In the genomic region with DNA sequence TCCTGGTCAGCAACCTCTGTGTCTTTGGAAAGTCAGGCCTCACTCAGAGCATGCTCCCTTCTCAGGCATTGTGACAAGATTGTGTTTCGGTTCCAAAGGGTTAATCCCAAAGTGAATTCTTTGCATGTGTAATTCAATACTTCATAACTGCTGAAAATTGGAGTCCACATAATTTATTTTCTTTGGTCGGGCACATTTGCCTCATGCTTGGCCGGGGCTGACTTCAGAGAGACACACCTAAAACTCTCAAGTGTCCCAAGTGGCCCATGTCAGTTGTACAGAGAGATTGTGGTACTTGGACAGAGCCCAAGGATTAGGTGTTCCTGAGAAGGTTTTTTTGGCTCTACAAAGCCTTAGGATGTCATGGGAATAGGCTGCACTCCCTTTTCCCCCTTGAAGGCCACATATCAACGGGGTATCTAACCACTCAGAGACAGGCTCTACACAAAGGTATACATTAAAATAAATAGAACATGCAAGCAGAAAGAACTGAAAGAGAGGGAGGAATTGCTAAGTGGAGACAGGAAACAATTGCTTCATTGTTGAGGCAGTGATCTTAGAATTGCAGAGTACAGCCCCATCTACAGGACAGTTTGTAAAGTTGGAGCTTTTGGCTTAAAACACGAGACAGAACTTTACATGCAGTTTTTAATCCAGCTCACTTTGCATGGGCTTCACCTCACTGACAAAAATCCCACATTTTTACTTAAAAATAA, we compare ENCODE assay signal across 1 cellular context.
TF ChIP-seq lines count a peak whose summit lies in the region.

No MANE protein-coding gene starts in this region.

TF ChIP-seq in HepG2, 621 proteins besides CTCF, POLR2A, EP300 and RAD21 (continued from another document and continues in another):
- TF ChIP-seq, protein P1, sequence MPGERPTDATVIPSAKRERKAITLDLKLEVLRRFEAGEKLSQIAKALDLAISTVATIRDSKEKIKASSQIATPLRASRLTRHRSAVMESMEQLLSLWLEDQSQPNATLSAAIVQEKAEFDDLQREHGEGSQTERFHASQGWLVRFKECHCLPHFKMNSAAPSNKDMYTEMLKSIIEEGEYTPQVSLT (CRISPR knock-in tag; IDR thresholded peaks at IDR 0.05; ENCODE audit: borderline replicate concordance, low read depth), result no peak
- TF ChIP-seq IRF2 (CRISPR knock-in tag; IDR thresholded peaks at IDR 0.05) (no peak), SNAPC2 (CRISPR knock-in tag; IDR thresholded peaks at IDR 0.05) (no peak), NR3C1 (CRISPR knock-in tag; IDR thresholded peaks at IDR 0.05) (no peak), ZNF598 (CRISPR knock-in tag; IDR thresholded peaks at IDR 0.05; ENCODE audit: borderline replicate concordance) (no peak), NFKBIZ (CRISPR knock-in tag; IDR thresholded peaks at IDR 0.05) (no peak), ZNF883 (CRISPR knock-in tag; IDR thresholded peaks at IDR 0.05; ENCODE audit: not compliant biosample characterization) (no peak), ZNF234 (CRISPR knock-in tag; conservative IDR thresholded peaks at IDR 0.05) (no peak), ADNP (CRISPR knock-in tag; IDR thresholded peaks at IDR 0.05) (no peak), ZNF773 (CRISPR knock-in tag; IDR thresholded peaks at IDR 0.05; ENCODE audit: borderline replicate concordance) (no peak), MATR3 (CRISPR knock-in tag; IDR thresholded peaks at IDR 0.05) (no peak), PLRG1 (conservative IDR thresholded peaks at IDR 0.05) (no peak), SOX13 (IDR thresholded peaks at IDR 0.05) (0 out of 2 replicates have a peak, but pooled peaks have one; percentile 60), SOX13 (CRISPR knock-in tag; conservative IDR thresholded peaks at IDR 0.05 in 1 of 2, IDR thresholded peaks at IDR 0.05 in 1 of 2) (peak in 1 of 2 experiments; percentile 86; a peak in 2 of 4 replicates), FOXA3 (CRISPR knock-in tag; IDR thresholded peaks at IDR 0.05) (peak; percentile 40; the same call in 1 of the 2 replicates), ZBTB38 (CRISPR knock-in tag; IDR thresholded peaks at IDR 0.05) (no peak), MZF1 (CRISPR knock-in tag; IDR thresholded peaks at IDR 0.05; ENCODE audit: borderline replicate concordance) (no peak), KLF16 (CRISPR knock-in tag; IDR thresholded peaks at IDR 0.05) (no peak), ZNF83 (CRISPR knock-in tag; IDR thresholded peaks at IDR 0.05; ENCODE audit: borderline replicate concordance) (no peak), ZNF530 (CRISPR knock-in tag; IDR thresholded peaks at IDR 0.05; ENCODE audit: low read depth) (no peak), POLR2AphosphoS2 (IDR thresholded peaks at IDR 0.05; ENCODE audit: low read depth, low read length) (no peak), RARA (CRISPR knock-in tag; IDR thresholded peaks at IDR 0.05) (no peak), ZFP82 (CRISPR knock-in tag; IDR thresholded peaks at IDR 0.05; ENCODE audit: borderline replicate concordance) (no peak), ZNF251 (CRISPR knock-in tag; IDR thresholded peaks at IDR 0.05) (no peak), NFIB (CRISPR knock-in tag; IDR thresholded peaks at IDR 0.05; ENCODE audit: borderline replicate concordance) (no peak), ZNF850 (CRISPR knock-in tag; conservative IDR thresholded peaks at IDR 0.05) (no peak), ZNF441 (CRISPR knock-in tag; IDR thresholded peaks at IDR 0.05; ENCODE audit: borderline replicate concordance) (0 out of 2 replicates have a peak, but pooled peaks have one; percentile 47), TGIF2 (CRISPR knock-in tag; IDR thresholded peaks at IDR 0.05) (no peak), ZNF468 (CRISPR knock-in tag; IDR thresholded peaks at IDR 0.05) (no peak)
- TF ChIP-seq, protein P2, sequence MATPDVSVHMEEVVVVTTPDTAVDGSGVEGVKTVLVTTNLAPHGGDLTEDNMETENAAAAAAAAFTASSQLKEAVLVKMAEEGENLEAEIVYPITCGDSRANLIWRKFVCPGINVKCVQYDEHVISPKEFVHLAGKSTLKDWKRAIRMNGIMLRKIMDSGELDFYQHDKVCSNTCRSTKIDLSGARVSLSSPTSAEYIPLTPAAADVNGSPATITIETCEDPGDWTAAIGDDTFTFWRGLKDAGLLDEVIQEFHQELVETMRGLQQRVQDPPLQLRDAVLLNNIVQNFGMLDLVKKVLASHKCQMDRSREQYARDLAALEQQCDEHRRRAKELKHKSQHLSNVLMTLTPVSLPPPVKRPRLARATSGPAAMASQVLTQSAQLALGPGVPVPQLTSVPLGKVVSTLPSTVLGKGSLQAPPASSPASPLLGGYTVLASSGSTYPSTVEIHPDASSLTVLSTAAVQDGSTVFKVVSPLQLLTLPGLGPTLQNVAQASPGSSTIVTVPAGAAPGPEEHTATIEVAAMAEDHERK (CRISPR knock-in tag; IDR thresholded peaks at IDR 0.05; ENCODE audit: low read depth), result no peak
- TF ChIP-seq, protein P3, sequence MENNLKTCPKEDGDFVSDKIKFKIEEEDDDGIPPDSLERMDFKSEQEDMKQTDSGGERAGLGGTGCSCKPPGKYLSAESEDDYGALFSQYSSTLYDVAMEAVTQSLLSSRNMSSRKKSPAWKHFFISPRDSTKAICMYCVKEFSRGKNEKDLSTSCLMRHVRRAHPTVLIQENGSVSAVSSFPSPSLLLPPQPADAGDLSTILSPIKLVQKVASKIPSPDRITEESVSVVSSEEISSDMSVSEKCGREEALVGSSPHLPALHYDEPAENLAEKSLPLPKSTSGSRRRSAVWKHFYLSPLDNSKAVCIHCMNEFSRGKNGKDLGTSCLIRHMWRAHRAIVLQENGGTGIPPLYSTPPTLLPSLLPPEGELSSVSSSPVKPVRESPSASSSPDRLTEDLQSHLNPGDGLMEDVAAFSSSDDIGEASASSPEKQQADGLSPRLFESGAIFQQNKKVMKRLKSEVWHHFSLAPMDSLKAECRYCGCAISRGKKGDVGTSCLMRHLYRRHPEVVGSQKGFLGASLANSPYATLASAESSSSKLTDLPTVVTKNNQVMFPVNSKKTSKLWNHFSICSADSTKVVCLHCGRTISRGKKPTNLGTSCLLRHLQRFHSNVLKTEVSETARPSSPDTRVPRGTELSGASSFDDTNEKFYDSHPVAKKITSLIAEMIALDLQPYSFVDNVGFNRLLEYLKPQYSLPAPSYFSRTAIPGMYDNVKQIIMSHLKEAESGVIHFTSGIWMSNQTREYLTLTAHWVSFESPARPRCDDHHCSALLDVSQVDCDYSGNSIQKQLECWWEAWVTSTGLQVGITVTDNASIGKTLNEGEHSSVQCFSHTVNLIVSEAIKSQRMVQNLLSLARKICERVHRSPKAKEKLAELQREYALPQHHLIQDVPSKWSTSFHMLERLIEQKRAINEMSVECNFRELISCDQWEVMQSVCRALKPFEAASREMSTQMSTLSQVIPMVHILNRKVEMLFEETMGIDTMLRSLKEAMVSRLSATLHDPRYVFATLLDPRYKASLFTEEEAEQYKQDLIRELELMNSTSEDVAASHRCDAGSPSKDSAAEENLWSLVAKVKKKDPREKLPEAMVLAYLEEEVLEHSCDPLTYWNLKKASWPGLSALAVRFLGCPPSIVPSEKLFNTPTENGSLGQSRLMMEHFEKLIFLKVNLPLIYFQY (CRISPR knock-in tag; IDR thresholded peaks at IDR 0.05; ENCODE audit: borderline replicate concordance), result no peak
- TF ChIP-seq, protein P4, sequence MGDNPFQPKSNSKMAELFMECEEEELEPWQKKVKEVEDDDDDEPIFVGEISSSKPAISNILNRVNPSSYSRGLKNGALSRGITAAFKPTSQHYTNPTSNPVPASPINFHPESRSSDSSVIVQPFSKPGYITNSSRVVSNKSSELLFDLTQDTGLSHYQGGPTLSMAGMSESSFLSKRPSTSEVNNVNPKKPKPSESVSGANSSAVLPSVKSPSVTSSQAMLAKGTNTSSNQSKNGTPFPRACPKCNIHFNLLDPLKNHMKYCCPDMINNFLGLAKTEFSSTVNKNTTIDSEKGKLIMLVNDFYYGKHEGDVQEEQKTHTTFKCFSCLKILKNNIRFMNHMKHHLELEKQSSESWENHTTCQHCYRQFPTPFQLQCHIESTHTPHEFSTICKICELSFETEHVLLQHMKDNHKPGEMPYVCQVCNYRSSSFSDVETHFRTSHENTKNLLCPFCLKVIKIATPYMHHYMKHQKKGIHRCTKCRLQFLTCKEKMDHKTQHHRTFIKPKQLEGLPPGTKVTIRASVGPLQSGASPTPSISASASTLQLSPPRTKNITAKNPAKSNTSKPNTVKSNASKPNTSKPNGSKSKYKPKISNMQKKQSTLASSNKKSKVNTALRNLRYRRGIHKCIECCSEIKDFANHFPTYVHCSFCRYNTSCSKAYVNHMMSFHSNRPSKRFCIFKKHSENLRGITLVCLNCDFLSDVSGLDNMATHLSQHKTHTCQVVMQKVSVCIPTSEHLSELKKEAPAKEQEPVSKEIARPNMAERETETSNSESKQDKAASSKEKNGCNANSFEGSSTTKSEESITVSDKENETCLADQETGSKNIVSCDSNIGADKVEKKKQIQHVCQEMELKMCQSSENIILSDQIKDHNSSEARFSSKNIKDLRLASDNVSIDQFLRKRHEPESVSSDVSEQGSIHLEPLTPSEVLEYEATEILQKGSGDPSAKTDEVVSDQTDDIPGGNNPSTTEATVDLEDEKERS (CRISPR knock-in tag; IDR thresholded peaks at IDR 0.05), result peak; percentile 47; the same call in 1 of the 2 replicates
- TF ChIP-seq, protein P5, sequence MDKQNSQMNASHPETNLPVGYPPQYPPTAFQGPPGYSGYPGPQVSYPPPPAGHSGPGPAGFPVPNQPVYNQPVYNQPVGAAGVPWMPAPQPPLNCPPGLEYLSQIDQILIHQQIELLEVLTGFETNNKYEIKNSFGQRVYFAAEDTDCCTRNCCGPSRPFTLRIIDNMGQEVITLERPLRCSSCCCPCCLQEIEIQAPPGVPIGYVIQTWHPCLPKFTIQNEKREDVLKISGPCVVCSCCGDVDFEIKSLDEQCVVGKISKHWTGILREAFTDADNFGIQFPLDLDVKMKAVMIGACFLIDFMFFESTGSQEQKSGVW (CRISPR knock-in tag; IDR thresholded peaks at IDR 0.05; ENCODE audit: borderline replicate concordance), result no peak
- TF ChIP-seq, protein P6, sequence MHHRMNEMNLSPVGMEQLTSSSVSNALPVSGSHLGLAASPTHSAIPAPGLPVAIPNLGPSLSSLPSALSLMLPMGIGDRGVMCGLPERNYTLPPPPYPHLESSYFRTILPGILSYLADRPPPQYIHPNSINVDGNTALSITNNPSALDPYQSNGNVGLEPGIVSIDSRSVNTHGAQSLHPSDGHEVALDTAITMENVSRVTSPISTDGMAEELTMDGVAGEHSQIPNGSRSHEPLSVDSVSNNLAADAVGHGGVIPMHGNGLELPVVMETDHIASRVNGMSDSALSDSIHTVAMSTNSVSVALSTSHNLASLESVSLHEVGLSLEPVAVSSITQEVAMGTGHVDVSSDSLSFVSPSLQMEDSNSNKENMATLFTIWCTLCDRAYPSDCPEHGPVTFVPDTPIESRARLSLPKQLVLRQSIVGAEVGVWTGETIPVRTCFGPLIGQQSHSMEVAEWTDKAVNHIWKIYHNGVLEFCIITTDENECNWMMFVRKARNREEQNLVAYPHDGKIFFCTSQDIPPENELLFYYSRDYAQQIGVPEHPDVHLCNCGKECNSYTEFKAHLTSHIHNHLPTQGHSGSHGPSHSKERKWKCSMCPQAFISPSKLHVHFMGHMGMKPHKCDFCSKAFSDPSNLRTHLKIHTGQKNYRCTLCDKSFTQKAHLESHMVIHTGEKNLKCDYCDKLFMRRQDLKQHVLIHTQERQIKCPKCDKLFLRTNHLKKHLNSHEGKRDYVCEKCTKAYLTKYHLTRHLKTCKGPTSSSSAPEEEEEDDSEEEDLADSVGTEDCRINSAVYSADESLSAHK (CRISPR knock-in tag; IDR thresholded peaks at IDR 0.05; ENCODE audit: borderline replicate concordance), result no peak
- TF ChIP-seq, protein P7, sequence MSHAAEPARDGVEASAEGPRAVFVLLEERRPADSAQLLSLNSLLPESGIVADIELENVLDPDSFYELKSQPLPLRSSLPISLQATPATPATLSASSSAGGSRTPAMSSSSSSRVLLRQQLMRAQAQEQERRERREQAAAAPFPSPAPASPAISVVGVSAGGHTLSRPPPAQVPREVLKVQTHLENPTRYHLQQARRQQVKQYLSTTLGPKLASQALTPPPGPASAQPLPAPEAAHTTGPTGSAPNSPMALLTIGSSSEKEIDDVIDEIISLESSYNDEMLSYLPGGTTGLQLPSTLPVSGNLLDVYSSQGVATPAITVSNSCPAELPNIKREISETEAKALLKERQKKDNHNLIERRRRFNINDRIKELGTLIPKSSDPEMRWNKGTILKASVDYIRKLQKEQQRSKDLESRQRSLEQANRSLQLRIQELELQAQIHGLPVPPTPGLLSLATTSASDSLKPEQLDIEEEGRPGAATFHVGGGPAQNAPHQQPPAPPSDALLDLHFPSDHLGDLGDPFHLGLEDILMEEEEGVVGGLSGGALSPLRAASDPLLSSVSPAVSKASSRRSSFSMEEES (CRISPR knock-in tag; IDR thresholded peaks at IDR 0.05), result no peak
- TF ChIP-seq, protein P8, sequence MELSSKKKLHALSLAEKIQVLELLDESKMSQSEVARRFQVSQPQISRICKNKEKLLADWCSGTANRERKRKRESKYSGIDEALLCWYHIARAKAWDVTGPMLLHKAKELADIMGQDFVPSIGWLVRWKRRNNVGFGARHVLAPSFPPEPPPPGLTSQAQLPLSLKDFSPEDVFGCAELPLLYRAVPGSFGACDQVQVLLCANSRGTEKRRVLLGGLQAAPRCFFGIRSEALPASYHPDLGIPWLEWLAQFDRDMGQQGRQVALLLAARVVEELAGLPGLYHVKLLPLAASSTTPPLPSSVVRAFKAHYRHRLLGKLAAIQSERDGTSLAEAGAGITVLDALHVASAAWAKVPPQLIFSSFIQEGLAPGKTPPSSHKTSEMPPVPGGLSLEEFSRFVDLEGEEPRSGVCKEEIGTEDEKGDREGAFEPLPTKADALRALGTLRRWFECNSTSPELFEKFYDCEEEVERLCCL (CRISPR knock-in tag; IDR thresholded peaks at IDR 0.05; ENCODE audit: borderline replicate concordance), result no peak
- TF ChIP-seq, protein P9, sequence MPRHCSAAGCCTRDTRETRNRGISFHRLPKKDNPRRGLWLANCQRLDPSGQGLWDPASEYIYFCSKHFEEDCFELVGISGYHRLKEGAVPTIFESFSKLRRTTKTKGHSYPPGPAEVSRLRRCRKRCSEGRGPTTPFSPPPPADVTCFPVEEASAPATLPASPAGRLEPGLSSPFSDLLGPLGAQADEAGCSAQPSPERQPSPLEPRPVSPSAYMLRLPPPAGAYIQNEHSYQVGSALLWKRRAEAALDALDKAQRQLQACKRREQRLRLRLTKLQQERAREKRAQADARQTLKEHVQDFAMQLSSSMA (CRISPR knock-in tag; IDR thresholded peaks at IDR 0.05), result no peak
